22 cellular contexts compared by ENCODE assay signal in the genomic region with DNA sequence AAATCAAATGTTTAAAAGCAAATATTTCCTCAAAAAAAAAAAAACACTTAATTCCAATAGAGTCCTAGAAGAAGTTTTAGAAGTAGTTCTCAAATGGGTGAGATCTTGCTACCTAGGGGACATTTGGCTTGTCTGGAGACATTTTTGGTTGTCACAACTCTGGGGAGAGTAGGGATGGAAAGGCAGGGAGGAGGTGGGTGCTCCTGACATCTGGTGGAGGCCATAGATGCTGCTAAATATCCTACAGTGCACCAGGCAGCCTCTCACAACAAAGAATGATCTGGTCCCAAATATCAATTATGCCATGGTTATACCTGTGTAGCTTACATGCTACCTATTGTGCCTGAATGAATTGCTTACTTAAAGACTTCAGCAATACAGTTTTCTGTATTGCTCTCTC. TPM values are rescaled to one million over a fixed set of nuclear protein-coding genes. Genes with fewer than 3 reads are reported as not detected.
"Had no signal": no experiment of that assay in that cellular context is flagged by ENCODE, and none has a peak within 500 bp of the region (broad histone marks: within the 10 kb centered on the region; RNA-seq: fewer than 3 reads in every experiment).

No MANE protein-coding gene starts in this region.

- H3K36me3 ChIP-seq: adrenal gland, ascending aorta, neural progenitor cell, sigmoid colon, stomach, uterus had no signal

- FAIRE-seq: endometrium had no signal

- ATAC-seq: left lobe of liver; naive thymus-derived CD4-positive, alpha-beta T cell; stimulated activated memory B cell treated with anti-CD40 and anti-IgM and Interleukin-4, amounts not matched to agents 10 μg/mL and 1 μg/mL and 100 μg/mL, for 72 hours had no signal

- H3K4me3 Mint-ChIP-seq: activated naive CD8-positive, alpha-beta T cell; activated T-cell treated with anti-CD3 and anti-CD28 coated beads, Interleukin-2, amount 50 U/mL, for 24 hours; naive thymus-derived CD4-positive, alpha-beta T cell; neural progenitor cell; stimulated activated memory B cell treated with anti-CD40 and anti-IgM and Interleukin-4, amounts not matched to agents 10 μg/mL and 1 μg/mL and 100 μg/mL, for 72 hours had no signal

- H3K4me3 ChIP-seq: adrenal gland, ascending aorta, lung, neural progenitor cell, sigmoid colon, smooth muscle cell, stomach, uterus had no signal

- H3K9ac ChIP-seq: neural progenitor cell had no signal

- H3K4me1 ChIP-seq: adrenal gland, ascending aorta, neural progenitor cell, sigmoid colon, stomach, uterus had no signal

- H2AFZ ChIP-seq: neural progenitor cell had no signal

- H3K27ac Mint-ChIP-seq: activated naive CD8-positive, alpha-beta T cell; activated T-cell treated with anti-CD3 and anti-CD28 coated beads, Interleukin-2, amount 50 U/mL, for 24 hours; activated T-helper 2 cell treated with anti-CD3 and anti-CD28 coated beads, Interferon-gamma antibody, Interleukin-2, Interleukin-4, amounts not matched to agents 10 μg/mL and 5 μg/mL and 100 μg/mL, durations not matched to agents 14 hours and 24 hours and 36 hours; naive thymus-derived CD4-positive, alpha-beta T cell; neural progenitor cell; stimulated activated memory B cell treated with anti-CD40 and anti-IgM and Interleukin-4, amounts not matched to agents 10 μg/mL and 1 μg/mL and 100 μg/mL, for 72 hours had no signal

- H3K36me3 Mint-ChIP-seq: naive thymus-derived CD4-positive, alpha-beta T cell; stimulated activated memory B cell treated with anti-CD40 and anti-IgM and Interleukin-4, amounts not matched to agents 10 μg/mL and 1 μg/mL and 100 μg/mL, for 72 hours had no signal

- H3K27me3 ChIP-seq: adrenal gland, ascending aorta, neural progenitor cell, sigmoid colon, stomach, uterus had no signal

- H3K9me3 Mint-ChIP-seq: activated T-cell treated with anti-CD3 and anti-CD28 coated beads, Interleukin-2, amount 50 U/mL, for 24 hours; activated T-helper 2 cell treated with anti-CD3 and anti-CD28 coated beads, Interferon-gamma antibody, Interleukin-2, Interleukin-4, amounts not matched to agents 10 μg/mL and 5 μg/mL and 100 μg/mL, durations not matched to agents 14 hours and 24 hours and 36 hours had no signal

- H3K4me1 Mint-ChIP-seq: naive thymus-derived CD4-positive, alpha-beta T cell; neural progenitor cell; stimulated activated memory B cell treated with anti-CD40 and anti-IgM and Interleukin-4, amounts not matched to agents 10 μg/mL and 1 μg/mL and 100 μg/mL, for 72 hours had no signal

- H3K4me2 ChIP-seq: neural progenitor cell, smooth muscle cell had no signal

- H3K9me3 ChIP-seq: adrenal gland, ascending aorta, sigmoid colon, uterus had no signal

- H3K27ac ChIP-seq: adrenal gland, ascending aorta, neural progenitor cell, sigmoid colon, stomach, uterus had no signal

- DNase-seq: activated CD4-positive, CD25-positive, alpha-beta regulatory T cell treated with anti-CD3 and anti-CD28 coated beads, Interleukin-2, amount 50 U/mL, for 72 hours; activated CD8-positive, alpha-beta memory T cell treated with anti-CD3 and anti-CD28 coated beads, Interleukin-2, amount 50 U/mL, for 4 hours; activated naive CD4-positive, alpha-beta T cell; activated T-cell treated with anti-CD3 and anti-CD28 coated beads, Interleukin-2, amount 50 U/mL, for 24 hours; adrenal gland; cerebellar nuclear complex; cortex of kidney; sigmoid colon; stimulated activated CD4-positive, alpha-beta T cell treated with anti-CD3 and anti-CD28 coated beads, Interleukin-15, amount 100 ng/mL, for 24 hours; stomach; trophoblast cell; uterus had no signal

RNA-seq across cellular contexts. Expression of gene CPE, which starts 46.8 kb away (rescaled TPM):
- total RNA-seq: naive thymus-derived CD4-positive, alpha-beta T cell had no signal
